ENCODE assay signal across 2 cellular contexts in genomic region chrX:40149286-40150175, GRCh38.
TF ChIP-seq lines count a peak whose summit lies in the region.

No MANE protein-coding gene starts in this region.

TF ChIP-seq in H1, 55 proteins besides CTCF, POLR2A, EP300 and RAD21:
- no peak for TF ChIP-seq RBBP5 (IDR thresholded peaks at IDR 0.05; ENCODE audit: borderline replicate concordance, low read depth, low read length)
- TF ChIP-seq SAP30 (IDR thresholded peaks at IDR 0.05; ENCODE audit: insufficient read depth, insufficient replicate concordance, low read length): no peak
- no peak for TF ChIP-seq GTF2F1 (IDR thresholded peaks at IDR 0.05; ENCODE audit: borderline replicate concordance, low read depth, low read length)
- no peak for TF ChIP-seq TEAD4 (IDR thresholded peaks at IDR 0.05; ENCODE audit: low read depth, low read length)

TF ChIP-seq in SK-N-SH, 30 proteins besides CTCF, POLR2A, EP300 and RAD21:
- TF ChIP-seq TAF1 (IDR thresholded peaks at IDR 0.05; ENCODE audit: borderline replicate concordance, low read depth, low read length): no peak
TF ChIP-seq in SK-N-SH: peak in this region for 0.
